22 cellular contexts compared by ENCODE assay signal in genomic region chr21:36849461-36849860, GRCh38.
A peak's percentile ranks its signal among the peaks of the same experiment; 100 is the strongest.
DNase-seq lines count a peak whose midpoint lies in the region; ATAC-seq and TF ChIP-seq lines count a peak whose summit lies in the region.
"Had no signal": no experiment of that assay in that cellular context is flagged by ENCODE, and none has a peak within 500 bp of the region (broad histone marks: within the 10 kb centered on the region; RNA-seq: fewer than 3 reads in every experiment).

No MANE protein-coding gene starts in this region.

- no peaks in the 10 kb centered on the region for H3K9me3 Mint-ChIP-seq in stimulated activated effector memory CD8-positive, alpha-beta T cell treated with anti-CD3 and anti-CD28 coated beads, Interleukin-12 subunit alpha, Interleukin-12 subunit beta, amount 100 ng/mL, for 72 hours
- H3K9me3 Mint-ChIP-seq in CD4-positive, alpha-beta memory T cell = no peaks in the 10 kb centered on the region
- H3K9me3 Mint-ChIP-seq: memory B cell; T-helper 2 cell treated with Interferon-gamma antibody and Interleukin-4, amounts not matched to agents 5 μg/mL and 100 μg/mL, for 36 hours had no signal

- H3K4me3 ChIP-seq in CD4-positive, alpha-beta memory T cell (ENCODE audit: low read length in 2 of 2) = no peak overlapping the region
- H3K4me3 ChIP-seq: BLaER1, cardiac muscle cell, K562 had no signal

- intact Hi-C loops in left ventricle myocardium superior (cut with micrococcal nuclease) (no loop called here), left cardiac atrium (cut with DNase I) (no loop called here)
- intact Hi-C loops in CD4-positive, alpha-beta memory T cell (cut with micrococcal nuclease) = no loop called here

- no peak overlapping the region for H3K4me3 Mint-ChIP-seq in stimulated activated effector memory CD8-positive, alpha-beta T cell treated with anti-CD3 and anti-CD28 coated beads, Interleukin-12 subunit alpha, Interleukin-12 subunit beta, amount 100 ng/mL, for 72 hours
- no peak overlapping the region for H3K4me3 Mint-ChIP-seq in CD4-positive, alpha-beta memory T cell
- H3K4me3 Mint-ChIP-seq: memory B cell; T-helper 2 cell treated with Interferon-gamma antibody and Interleukin-4, amounts not matched to agents 5 μg/mL and 100 μg/mL, for 36 hours had no signal

- no peaks in the 10 kb centered on the region for H3K27me3 Mint-ChIP-seq in CD4-positive, alpha-beta memory T cell
- H3K27me3 Mint-ChIP-seq: memory B cell had no signal

- no peaks in the 10 kb centered on the region for H3K4me1 ChIP-seq in CD4-positive, alpha-beta memory T cell (ENCODE audit: insufficient read depth, low read length)
- H3K4me1 ChIP-seq: BLaER1 had no signal

- ATAC-seq in left ventricle myocardium superior = peak; percentile 21
- no peak for ATAC-seq in left cardiac atrium
- no peak for ATAC-seq in HG02884 (IDR thresholded peaks at IDR 0.05; ENCODE audit: unreplicated experiment)
- no peak for ATAC-seq in stimulated activated effector memory CD8-positive, alpha-beta T cell treated with anti-CD3 and anti-CD28 coated beads, Interleukin-12 subunit alpha, Interleukin-12 subunit beta, amount 100 ng/mL, for 72 hours
- ATAC-seq: K562, Right ventricle myocardium inferior had no signal

- TF ChIP-seq CTCF in RWPE1 (conservative IDR thresholded peaks at IDR 0.05; ENCODE audit: low read depth) = no peak

- H3K27me3 ChIP-seq in CD4-positive, alpha-beta memory T cell (ENCODE audit: insufficient read depth, low read length) = no peaks in the 10 kb centered on the region
- H3K27me3 ChIP-seq: BLaER1, cardiac muscle cell had no signal

- H3K4me1 Mint-ChIP-seq in stimulated activated effector memory CD8-positive, alpha-beta T cell treated with anti-CD3 and anti-CD28 coated beads, Interleukin-12 subunit alpha, Interleukin-12 subunit beta, amount 100 ng/mL, for 72 hours = peaks cover 18% of the 10 kb centered on the region
- H3K4me1 Mint-ChIP-seq in CD4-positive, alpha-beta memory T cell = no peaks in the 10 kb centered on the region

- H3K27ac Mint-ChIP-seq in stimulated activated effector memory CD8-positive, alpha-beta T cell treated with anti-CD3 and anti-CD28 coated beads, Interleukin-12 subunit alpha, Interleukin-12 subunit beta, amount 100 ng/mL, for 72 hours = no peak overlapping the region
- no peak overlapping the region for H3K27ac Mint-ChIP-seq in CD4-positive, alpha-beta memory T cell
- H3K27ac Mint-ChIP-seq: memory B cell; T-helper 2 cell treated with Interferon-gamma antibody and Interleukin-4, amounts not matched to agents 5 μg/mL and 100 μg/mL, for 36 hours had no signal

- DNase-seq in left ventricle myocardium superior (no peak), left cardiac atrium (no peak), RWPE1 (ENCODE audit: low spot score) (no peak), inferior parietal cortex (ENCODE audit: extremely low spot score) (peak; percentile 48), dermis blood vessel endothelial cell (no peak)
- no peak for DNase-seq in stimulated activated effector memory CD8-positive, alpha-beta T cell treated with anti-CD3 and anti-CD28 coated beads, Interleukin-12 subunit alpha, Interleukin-12 subunit beta, amount 100 ng/mL, for 72 hours (ENCODE audit: low spot score in 2 of 2)
- DNase-seq in CD4-positive, alpha-beta memory T cell = no peak
- DNase-seq: activated naive CD4-positive, alpha-beta T cell treated with anti-CD3 and anti-CD28 coated beads, Interleukin-2, amount 50 U/mL, for 16 hours; EL; glutamatergic neuron; NCI-H1436; NCI-H2171 treated with DMSO at 0.1 percent for 48 hours; NCI-H82; OCI-M1; WERI-Rb-1 had no signal

- H3K36me3 Mint-ChIP-seq in stimulated activated effector memory CD8-positive, alpha-beta T cell treated with anti-CD3 and anti-CD28 coated beads, Interleukin-12 subunit alpha, Interleukin-12 subunit beta, amount 100 ng/mL, for 72 hours = no peaks in the 10 kb centered on the region
- H3K36me3 Mint-ChIP-seq in CD4-positive, alpha-beta memory T cell = no peaks in the 10 kb centered on the region

- CTCF ChIA-PET in RWPE1 (lab: Yijun Ruan, JAX) = interaction anchor here (0.6 kb wide), 1 partner anchor 258 kb away, joined by 3 read pairs; no protein-coding TSS in a partner anchor
- CTCF ChIA-PET in CD4-positive, alpha-beta memory T cell (lab: Charles Lee; ENCODE audit: partially characterized antibody) = no interaction called here

- H3K27ac ChIP-seq in RWPE1 = peak overlapping the region; percentile 70
- H3K27ac ChIP-seq in CD4-positive, alpha-beta memory T cell (ENCODE audit: low read depth, low read length) = no peak overlapping the region
- H3K27ac ChIP-seq: BLaER1, cardiac muscle cell, WERI-Rb-1 had no signal

- POLR2A ChIA-PET in RWPE1 (lab: Yijun Ruan, JAX; ENCODE audit: low non-redundant PET) = no interaction called here
- POLR2A ChIA-PET in CD4-positive, alpha-beta memory T cell (lab: Charles Lee; ENCODE audit: partially characterized antibody) = no interaction called here

- no peaks in the 10 kb centered on the region for H3K9me3 ChIP-seq in CD4-positive, alpha-beta memory T cell (ENCODE audit: control insufficient read depth in 1 of 2, low read length in 2 of 2)
- H3K9me3 ChIP-seq: BLaER1 had no signal

- H3K36me3 ChIP-seq in CD4-positive, alpha-beta memory T cell (ENCODE audit: insufficient read depth, low read length) = no peaks in the 10 kb centered on the region
- H3K36me3 ChIP-seq: BLaER1, cardiac muscle cell, WERI-Rb-1 had no signal
